ENCODE assay signal across 31 cellular contexts in the genomic region with DNA sequence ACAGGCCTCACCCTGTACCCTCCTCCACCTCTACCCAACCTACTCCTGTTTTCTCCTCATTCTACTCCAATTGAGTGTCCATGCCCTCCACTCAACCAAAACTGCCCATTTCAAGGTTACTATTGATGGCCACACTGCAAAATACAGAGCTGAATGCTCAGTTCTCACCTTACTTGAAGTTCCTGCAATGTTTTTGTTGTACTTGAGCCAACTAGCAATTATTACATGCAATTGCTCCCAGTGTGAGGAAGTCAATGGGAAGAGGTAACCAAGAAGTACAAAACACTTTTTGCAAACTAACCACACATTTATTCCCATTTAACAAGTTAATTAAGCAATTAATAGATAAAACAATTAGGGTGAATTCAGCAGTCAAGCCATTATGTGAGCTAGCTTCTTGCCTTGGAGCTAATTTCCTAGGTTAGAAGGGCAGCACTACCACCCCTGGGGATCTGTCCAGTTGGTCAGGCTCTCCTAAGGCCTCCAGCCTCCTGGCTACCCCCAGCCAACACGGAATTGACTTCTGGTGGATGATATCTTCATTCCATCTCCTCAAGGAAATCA. TPM values are rescaled to one million over a fixed set of nuclear protein-coding genes. Genes with fewer than 3 reads are reported as not detected.
"Had no signal": no experiment of that assay in that cellular context is flagged by ENCODE, and none has a peak within 500 bp of the region (broad histone marks: within the 10 kb centered on the region; RNA-seq: fewer than 3 reads in every experiment).

No MANE protein-coding gene starts in this region.

- ATAC-seq: stimulated activated memory B cell treated with anti-CD40 and anti-IgM and Interleukin-4, amounts not matched to agents 10 μg/mL and 1 μg/mL and 100 μg/mL, for 72 hours; stimulated activated naive B cell treated with anti-CD40 and anti-IgM and Interleukin-4, amounts not matched to agents 10 μg/mL and 1 μg/mL and 100 μg/mL, for 72 hours; stimulated activated naive CD8-positive, alpha-beta T cell treated with anti-CD3 and anti-CD28 coated beads, Interleukin-15, amount 100 ng/mL, for 72 hours; stimulated activated naive CD8-positive, alpha-beta T cell treated with anti-CD3 and anti-CD28 coated beads, Interleukin-15, Interleukin-2, amounts not matched to agents 100 U/mL and 50 U/mL, for 24 hours; upper lobe of right lung had no signal

- H3K9me3 ChIP-seq: stomach, suprapubic skin, testis, thoracic aorta, thyroid gland, tibial artery, tibial nerve, transverse colon, upper lobe of left lung, upper lobe of right lung, uterus, vagina had no signal

- H3K9me3 Mint-ChIP-seq: stimulated activated memory B cell treated with anti-CD40 and anti-IgM and Interleukin-4, amounts not matched to agents 10 μg/mL and 1 μg/mL and 100 μg/mL, for 72 hours; stimulated activated naive B cell treated with anti-CD40 and anti-IgM and Interleukin-4, amounts not matched to agents 10 μg/mL and 1 μg/mL and 100 μg/mL, for 72 hours; stimulated activated naive CD8-positive, alpha-beta T cell treated with anti-CD3 and anti-CD28 coated beads, Interleukin-15, amount 100 ng/mL, for 72 hours; stimulated activated naive CD8-positive, alpha-beta T cell treated with anti-CD3 and anti-CD28 coated beads, Interleukin-15, Interleukin-2, amounts not matched to agents 100 ng/mL and 50 ng/mL, for 24 hours; type B pancreatic cell had no signal

- H3K4me1 ChIP-seq: stomach, suprapubic skin, testis, tibial artery, tibial nerve, transverse colon, upper lobe of left lung, upper lobe of right lung, uterus, vagina had no signal

- H3K27ac Mint-ChIP-seq: stimulated activated memory B cell treated with anti-CD40 and anti-IgM and Interleukin-4, amounts not matched to agents 10 μg/mL and 1 μg/mL and 100 μg/mL, for 72 hours; stimulated activated naive B cell treated with anti-CD40 and anti-IgM and Interleukin-4, amounts not matched to agents 10 μg/mL and 1 μg/mL and 100 μg/mL, for 72 hours; stimulated activated naive CD8-positive, alpha-beta T cell treated with anti-CD3 and anti-CD28 coated beads, Interleukin-15, amount 100 ng/mL, for 72 hours; stimulated activated naive CD8-positive, alpha-beta T cell treated with anti-CD3 and anti-CD28 coated beads, Interleukin-15, Interleukin-2, amounts not matched to agents 100 ng/mL and 50 ng/mL, for 24 hours; type B pancreatic cell had no signal

- H3K4me3 Mint-ChIP-seq: stimulated activated memory B cell treated with anti-CD40 and anti-IgM and Interleukin-4, amounts not matched to agents 10 μg/mL and 1 μg/mL and 100 μg/mL, for 72 hours; stimulated activated naive B cell treated with anti-CD40 and anti-IgM and Interleukin-4, amounts not matched to agents 10 μg/mL and 1 μg/mL and 100 μg/mL, for 72 hours; stimulated activated naive CD8-positive, alpha-beta T cell treated with anti-CD3 and anti-CD28 coated beads, Interleukin-15, amount 100 ng/mL, for 72 hours; stimulated activated naive CD8-positive, alpha-beta T cell treated with anti-CD3 and anti-CD28 coated beads, Interleukin-15, Interleukin-2, amounts not matched to agents 100 ng/mL and 50 ng/mL, for 24 hours; type B pancreatic cell had no signal

- H3K36me3 ChIP-seq: stomach, suprapubic skin, thoracic aorta, thyroid gland, tibial artery, tibial nerve, transverse colon, upper lobe of left lung, upper lobe of right lung, uterus, vagina had no signal

- H3K4me1 Mint-ChIP-seq: stimulated activated memory B cell treated with anti-CD40 and anti-IgM and Interleukin-4, amounts not matched to agents 10 μg/mL and 1 μg/mL and 100 μg/mL, for 72 hours; stimulated activated naive B cell treated with anti-CD40 and anti-IgM and Interleukin-4, amounts not matched to agents 10 μg/mL and 1 μg/mL and 100 μg/mL, for 72 hours had no signal

- H3K27ac ChIP-seq: stomach, suprapubic skin, testis, thoracic aorta, thyroid gland, tibial artery, tibial nerve, transverse colon, upper lobe of left lung, upper lobe of right lung, uterus, vagina had no signal

- H3K4me3 ChIP-seq: stomach, suprapubic skin, testis, thoracic aorta, thyroid gland, tibial artery, tibial nerve, transverse colon, upper lobe of left lung, upper lobe of right lung, uterus, vagina had no signal

- H3K36me3 Mint-ChIP-seq: stimulated activated memory B cell treated with anti-CD40 and anti-IgM and Interleukin-4, amounts not matched to agents 10 μg/mL and 1 μg/mL and 100 μg/mL, for 72 hours; stimulated activated naive B cell treated with anti-CD40 and anti-IgM and Interleukin-4, amounts not matched to agents 10 μg/mL and 1 μg/mL and 100 μg/mL, for 72 hours; type B pancreatic cell had no signal

- DNase-seq: stimulated activated CD4-positive, alpha-beta T cell treated with anti-CD3 and anti-CD28 coated beads, Interleukin-2, amount 100 ng/mL, for 48 hours; stimulated activated CD4-positive, alpha-beta T cell treated with anti-CD3 and anti-CD28 coated beads, Interleukin-4, amount 100 ng/mL, for 1 hour; stimulated activated CD4-positive, alpha-beta T cell treated with anti-CD3 and anti-CD28 coated beads, Interleukin-4, amount 100 ng/mL, for 24 hours; stimulated activated CD4-positive, alpha-beta T cell treated with anti-CD3 and anti-CD28 coated beads, Interleukin-4, amount 100 ng/mL, for 4 hours; stimulated activated CD8-positive, alpha-beta memory T cell treated with anti-CD3 and anti-CD28 coated beads, Interleukin-4, amount 100 ng/mL, for 48 hours; stimulated activated naive B cell treated with anti-CD40 and anti-IgM and Interleukin-4, amounts not matched to agents 10 μg/mL and 1 μg/mL and 100 μg/mL, for 72 hours; stimulated activated naive CD4-positive, alpha-beta T cell; stimulated activated naive CD4-positive, alpha-beta T cell treated with Interleukin-2 at 50 U/mL for 16 hours; stimulated activated naive CD8-positive, alpha-beta T cell treated with anti-CD3 and anti-CD28 coated beads, Interleukin-15, amount 100 ng/mL, for 72 hours; stimulated activated naive CD8-positive, alpha-beta T cell treated with anti-CD3 and anti-CD28 coated beads, Interleukin-15, Interleukin-2, amounts not matched to agents 100 U/mL and 50 U/mL, for 24 hours; stomach; substantia nigra; testis; thyroid gland; tibial artery; transverse colon; trophoblast cell; upper lobe of left lung; upper lobe of right lung; uterus had no signal

RNA-seq across cellular contexts. Expression of gene GGTLC1, which starts 52.4 kb away (rescaled TPM):
- total RNA-seq: stomach, subcutaneous adipose tissue, suprapubic skin, temporal lobe, thoracic aorta, tibial nerve, transverse colon, ureter, urinary bladder, uterus, vagina had no signal
